ENCODE assay signal across 9 cellular contexts in genomic region chr19:38686530-38686888, GRCh38. TPM values are rescaled to one million over a fixed set of nuclear protein-coding genes. Genes with fewer than 3 reads are reported as not detected.
DNase-seq lines count a peak whose midpoint lies in the region; ATAC-seq and FAIRE-seq lines count a peak whose summit lies in the region.
"Had no signal": no experiment of that assay in that cellular context is flagged by ENCODE, and none has a peak within 500 bp of the region (broad histone marks: within the 10 kb centered on the region; RNA-seq: fewer than 3 reads in every experiment).

No MANE protein-coding gene starts in this region.

- H3K9ac ChIP-seq in HUES48 (ENCODE audit: low read depth, low read length) = no peak overlapping the region; the same call in 1 of the 2 replicates
- peak overlapping the region; percentile 88 for H3K9ac ChIP-seq in mucosa of stomach (ENCODE audit: low read length)

- H3K4me3 ChIP-seq in HUES48 (ENCODE audit: low read depth, low read length) (no peak overlapping the region), mucosa of stomach (ENCODE audit: low read length) (peak overlapping the region; percentile 11)

- peaks cover 31% of the 10 kb centered on the region for H3K36me3 Mint-ChIP-seq in activated naive CD8-positive, alpha-beta T cell treated with anti-CD3 and anti-CD28 coated beads, Interleukin-2, amount 50 U/mL, for 24 hours (ENCODE audit: low read depth)

- DNase-seq in CD1c-positive myeloid dendritic cell (ENCODE audit: extremely low spot score) = peak; percentile 67
- peak; percentile 39 for DNase-seq in activated naive CD8-positive, alpha-beta T cell treated with anti-CD3 and anti-CD28 coated beads, Interleukin-2, amount 50 U/mL, for 24 hours
- no peak for DNase-seq in posterior vena cava (ENCODE audit: low spot score)
- DNase-seq in urothelium cell line (ENCODE audit: low spot score) = no peak
- no peak for DNase-seq in RPMI8226

- H3K36me3 ChIP-seq in HUES48 (ENCODE audit: control insufficient read depth, insufficient read depth, low read length) (no peaks in the 10 kb centered on the region), mucosa of stomach (ENCODE audit: control insufficient read depth, insufficient read depth, low read length) (no peaks in the 10 kb centered on the region)

- H3K27me3 ChIP-seq in HUES48 (ENCODE audit: control insufficient read depth, insufficient read depth, low read length) (no peaks in the 10 kb centered on the region), mucosa of stomach (ENCODE audit: control insufficient read depth, insufficient read depth, low read length) (no peaks in the 10 kb centered on the region)

- peak overlapping the region; percentile 65 for H3K27ac Mint-ChIP-seq in activated naive CD8-positive, alpha-beta T cell treated with anti-CD3 and anti-CD28 coated beads, Interleukin-2, amount 50 U/mL, for 24 hours

- peaks cover 78% of the 10 kb centered on the region for H3K4me1 Mint-ChIP-seq in activated naive CD8-positive, alpha-beta T cell treated with anti-CD3 and anti-CD28 coated beads, Interleukin-2, amount 50 U/mL, for 24 hours

- H3K4me3 Mint-ChIP-seq in activated naive CD8-positive, alpha-beta T cell treated with anti-CD3 and anti-CD28 coated beads, Interleukin-2, amount 50 U/mL, for 24 hours = peak overlapping the region; percentile 48

- H3K27me3 Mint-ChIP-seq in activated naive CD8-positive, alpha-beta T cell treated with anti-CD3 and anti-CD28 coated beads, Interleukin-2, amount 50 U/mL, for 24 hours = no peaks in the 10 kb centered on the region

- H3K9me3 ChIP-seq in HUES48 (ENCODE audit: control insufficient read depth, insufficient read depth, low read length) (no peaks in the 10 kb centered on the region), mucosa of stomach (ENCODE audit: control insufficient read depth, low read length) (no peaks in the 10 kb centered on the region)

- FAIRE-seq in urothelium cell line (lab: Jason Lieb, UNC) = no peak
- FAIRE-seq: GM18507 had no signal

- peak; percentile 82 for ATAC-seq in activated naive CD8-positive, alpha-beta T cell treated with anti-CD3 and anti-CD28 coated beads, Interleukin-2, amount 50 U/mL, for 24 hours
- no peak for ATAC-seq in GM18867 (IDR thresholded peaks at IDR 0.05; ENCODE audit: unreplicated experiment)

- H3K27ac ChIP-seq in HUES48 (ENCODE audit: low read depth, low read length) = peak overlapping the region; percentile 98

- H3K9me3 Mint-ChIP-seq in activated naive CD8-positive, alpha-beta T cell treated with anti-CD3 and anti-CD28 coated beads, Interleukin-2, amount 50 U/mL, for 24 hours = peaks cover 4% of the 10 kb centered on the region

- intact Hi-C loops in posterior vena cava (cut with DNase I) = no loop called here

- peaks cover 51% of the 10 kb centered on the region for H3K4me1 ChIP-seq in HUES48 (ENCODE audit: control insufficient read depth, insufficient read depth, low read length)
- H3K4me1 ChIP-seq in mucosa of stomach (ENCODE audit: control insufficient read depth, insufficient read depth, low read length) = peaks cover 59% of the 10 kb centered on the region

RNA-seq across cellular contexts. Expression of gene ACTN4, which starts 39.1 kb away (rescaled TPM):
- 100 to 1,000 TPM; 661 to 878 TPM for total RNA-seq in posterior vena cava

RNA-seq across cellular contexts. Expression of gene CAPN12, which starts 57.8 kb away (rescaled TPM):
- 1 to 10 TPM; 1.9 to 2.9 TPM for total RNA-seq in posterior vena cava

Comparison
In these comparisons a context has a peak if more than half of its experiments do, and no peak if none do; other contexts are left out.
1. DNase-seq: peak in CD1c-positive myeloid dendritic cell (single experiment) and activated naive CD8-positive, alpha-beta T cell treated with anti-CD3 and anti-CD28 coated beads, Interleukin-2, amount 50 U/mL, for 24 hours (single experiment); none in posterior vena cava (single experiment), urothelium cell line (single experiment) and RPMI8226 (single experiment).